Comparison of ENCODE assay signal across 8 cellular contexts in the genomic region with DNA sequence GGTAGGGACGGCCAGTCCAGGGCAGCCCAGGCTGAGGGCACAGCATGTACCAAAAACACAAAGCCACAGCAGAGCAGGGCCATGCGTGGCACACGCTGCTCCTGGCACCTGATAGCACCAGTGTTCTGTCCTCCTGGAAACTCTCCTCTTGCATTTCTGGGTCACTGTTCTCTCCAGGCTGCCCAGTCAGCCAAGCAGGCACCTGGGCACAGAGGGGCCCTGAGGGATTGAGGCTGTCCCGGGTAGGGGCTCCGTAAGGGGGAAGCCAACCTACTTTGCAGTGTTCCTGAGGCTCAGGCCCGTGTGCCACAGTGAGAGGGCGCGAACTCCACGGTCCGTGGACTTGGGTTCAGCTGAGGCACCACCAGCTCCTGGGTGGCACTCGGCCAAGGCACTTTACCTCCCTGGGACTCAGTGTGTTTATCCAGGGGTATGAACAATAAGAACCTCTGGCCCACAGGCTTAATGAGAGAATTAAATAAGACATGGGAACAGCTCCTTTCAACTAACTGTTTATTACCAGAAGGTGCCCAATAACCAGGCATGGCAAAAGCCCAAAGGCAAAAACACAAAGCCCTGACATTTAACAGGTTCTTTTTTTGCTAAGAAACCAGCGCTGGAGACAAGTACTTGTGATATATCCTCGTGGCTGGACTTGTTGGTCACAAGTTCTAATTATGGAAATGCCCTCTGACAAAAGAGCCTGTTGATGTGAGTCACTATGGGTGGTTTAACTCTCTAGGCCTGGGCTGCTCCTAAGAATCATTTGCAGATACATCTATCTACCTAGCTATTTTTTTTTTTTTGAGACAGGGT.
A peak's percentile ranks its signal among the peaks of the same experiment; 100 is the strongest.
DNase-seq lines count a peak whose midpoint lies in the region; ATAC-seq, FAIRE-seq and TF ChIP-seq lines count a peak whose summit lies in the region.
"Not testable (repeated sequence)": the region's sequence is repeated elsewhere in the genome, so short reads cannot be mapped to it uniquely, and the experiment has no call there.

No MANE protein-coding gene starts in this region.

- peak overlapping the region; percentile 46; the same call in 1 of the 2 replicates for H2AFZ ChIP-seq in OCI-LY7 (ENCODE audit: low read length)

- intact Hi-C loops in CD14-positive monocyte (cut with micrococcal nuclease) = loop anchor here in 1 of 2 donors (5.0 kb wide), 2 partner anchors 34 to 69 kb away; a partner anchor contains a TSS
- intact Hi-C loops in OCI-LY7 (cut with micrococcal nuclease; ENCODE audit: unreplicated experiment) = loop anchor here (5.0 kb wide), 1 partner anchor 194 kb away; no protein-coding TSS in a partner anchor
- intact Hi-C loops in activated T-helper 2 cell treated with anti-CD3 and anti-CD28 coated beads, Interferon-gamma antibody, Interleukin-2, Interleukin-4, amounts not matched to agents 10 μg/mL and 5 μg/mL and 100 μg/mL, durations not matched to agents 14 hours and 24 hours and 36 hours (cut with micrococcal nuclease); dendritic cell treated with granulocyte-macrophage colony-stimulating factor and Interleukin-4, amounts not matched to agents 40 ng/mL and 50 ng/mL, for 4 days (cut with micrococcal nuclease); heart left ventricle (cut with DNase I): not testable (repeated sequence)

- peaks cover 69% of the 10 kb centered on the region for H3K4me1 ChIP-seq in OCI-LY7 (ENCODE audit: insufficient read depth, low read length, poor library complexity, severe bottlenecking)
- H3K4me1 ChIP-seq in heart left ventricle = peaks cover 0 to 53% (median 0%) of the 10 kb centered on the region in 12 donors

- not testable (repeated sequence) for H3K9me3 Mint-ChIP-seq in CD14-positive monocyte; activated T-helper 2 cell treated with anti-CD3 and anti-CD28 coated beads, Interferon-gamma antibody, Interleukin-2, Interleukin-4, amounts not matched to agents 10 μg/mL and 5 μg/mL and 100 μg/mL, durations not matched to agents 14 hours and 24 hours and 36 hours; dendritic cell treated with granulocyte-macrophage colony-stimulating factor and Interleukin-4, amounts not matched to agents 40 ng/mL and 50 ng/mL, for 4 days; stimulated activated naive CD8-positive, alpha-beta T cell treated with anti-CD3 and anti-CD28 coated beads, Interleukin-15, Interleukin-2, amounts not matched to agents 100 ng/mL and 50 ng/mL, for 24 hours

- not testable (repeated sequence) for H3K79me2 ChIP-seq in OCI-LY7 (ENCODE audit: insufficient read depth, low read depth, low read length)

- not testable (repeated sequence) for BruUV-seq in OCI-LY7 (replicated peaks; lab: Mats Ljungman, UMichigan)

- not testable (repeated sequence) for H3K27me3 Mint-ChIP-seq in CD14-positive monocyte (ENCODE audit: low read depth in 3 of 3); activated T-helper 2 cell treated with anti-CD3 and anti-CD28 coated beads, Interferon-gamma antibody, Interleukin-2, Interleukin-4, amounts not matched to agents 10 μg/mL and 5 μg/mL and 100 μg/mL, durations not matched to agents 14 hours and 24 hours and 36 hours (ENCODE audit: low read depth); dendritic cell treated with granulocyte-macrophage colony-stimulating factor and Interleukin-4, amounts not matched to agents 40 ng/mL and 50 ng/mL, for 4 days; stimulated activated naive CD8-positive, alpha-beta T cell treated with anti-CD3 and anti-CD28 coated beads, Interleukin-15, Interleukin-2, amounts not matched to agents 100 ng/mL and 50 ng/mL, for 24 hours

- not testable (repeated sequence) for H3K9me2 ChIP-seq in OCI-LY7 (ENCODE audit: insufficient read depth, low read length)

- peak; percentile 65 for DNase-seq in CD14-positive monocyte (ENCODE audit: low spot score)
- DNase-seq in HTR-8/SVneo (ENCODE audit: insufficient read length, low spot score); activated T-helper 2 cell treated with anti-CD3 and anti-CD28 coated beads, Interferon-gamma antibody, Interleukin-2, Interleukin-4, amounts not matched to agents 10 μg/mL and 5 μg/mL and 100 μg/mL, durations not matched to agents 14 hours and 24 hours and 36 hours (ENCODE audit: low spot score): not testable (repeated sequence)
- peak; percentile 55 for DNase-seq in OCI-LY7 (ENCODE audit: low spot score)
- peak in 4 of 5 donors; percentile 37 to 82 (median 76) for DNase-seq in heart left ventricle
- DNase-seq in myocyte (ENCODE audit: low read depth) = peak; percentile 85

- not testable (repeated sequence) for TF ChIP-seq CTCF in CD14-positive monocyte (IDR thresholded peaks at IDR 0.05); OCI-LY7 (conservative IDR thresholded peaks at IDR 0.05; ENCODE audit: low read length); heart left ventricle (IDR thresholded peaks at IDR 0.05)

- CTCF ChIA-PET in OCI-LY7 (lab: Charles Lee; ENCODE audit: unreplicated experiment) = not testable (repeated sequence)

- not testable (repeated sequence) for H3K27me3 ChIP-seq in heart left ventricle

- peak overlapping the region; percentile 95 for H3K27ac ChIP-seq in OCI-LY7 (ENCODE audit: low read depth, low read length, poor library complexity, severe bottlenecking)
- peak overlapping the region; percentile 78 to 95 (median 86) for H3K27ac ChIP-seq in heart left ventricle

- not testable (repeated sequence) for H3K36me3 ChIP-seq in OCI-LY7 (ENCODE audit: insufficient read depth, low read length); heart left ventricle

- POLR2A ChIA-PET in OCI-LY7 (lab: Charles Lee) = interaction anchor here (0.6 to 2.5 kb wide), 8 partner anchors 10 to 47 kb away, joined by 3 to 16 read pairs (median 4); no protein-coding TSS in a partner anchor

- H3K4me1 Mint-ChIP-seq in CD14-positive monocyte = peaks cover 46% of the 10 kb centered on the region
- peaks cover 56% of the 10 kb centered on the region for H3K4me1 Mint-ChIP-seq in activated T-helper 2 cell treated with anti-CD3 and anti-CD28 coated beads, Interferon-gamma antibody, Interleukin-2, Interleukin-4, amounts not matched to agents 10 μg/mL and 5 μg/mL and 100 μg/mL, durations not matched to agents 14 hours and 24 hours and 36 hours (ENCODE audit: low read depth)
- peaks cover 50% of the 10 kb centered on the region for H3K4me1 Mint-ChIP-seq in dendritic cell treated with granulocyte-macrophage colony-stimulating factor and Interleukin-4, amounts not matched to agents 40 ng/mL and 50 ng/mL, for 4 days (ENCODE audit: low read depth)
- peaks cover 72% of the 10 kb centered on the region for H3K4me1 Mint-ChIP-seq in stimulated activated naive CD8-positive, alpha-beta T cell treated with anti-CD3 and anti-CD28 coated beads, Interleukin-15, Interleukin-2, amounts not matched to agents 100 ng/mL and 50 ng/mL, for 24 hours (ENCODE audit: low read depth)

- H3K27ac Mint-ChIP-seq in CD14-positive monocyte = peak overlapping the region in 6 of 7 donors; percentile 81 to 91 (median 86)
- peak overlapping the region; percentile 78 for H3K27ac Mint-ChIP-seq in activated T-helper 2 cell treated with anti-CD3 and anti-CD28 coated beads, Interferon-gamma antibody, Interleukin-2, Interleukin-4, amounts not matched to agents 10 μg/mL and 5 μg/mL and 100 μg/mL, durations not matched to agents 14 hours and 24 hours and 36 hours
- H3K27ac Mint-ChIP-seq in dendritic cell treated with granulocyte-macrophage colony-stimulating factor and Interleukin-4, amounts not matched to agents 40 ng/mL and 50 ng/mL, for 4 days = peak overlapping the region; percentile 45
- peak overlapping the region; percentile 65 for H3K27ac Mint-ChIP-seq in stimulated activated naive CD8-positive, alpha-beta T cell treated with anti-CD3 and anti-CD28 coated beads, Interleukin-15, Interleukin-2, amounts not matched to agents 100 ng/mL and 50 ng/mL, for 24 hours

- H3K4me3 ChIP-seq in OCI-LY7 (ENCODE audit: low read depth, low read length, poor library complexity, severe bottlenecking); heart left ventricle: not testable (repeated sequence)

- 43 to 57% (median 45%) methylated on average over 11 to 13 of the region's 13 CpGs for WGBS in heart left ventricle, 4 donors

- H3K36me3 Mint-ChIP-seq in CD14-positive monocyte; activated T-helper 2 cell treated with anti-CD3 and anti-CD28 coated beads, Interferon-gamma antibody, Interleukin-2, Interleukin-4, amounts not matched to agents 10 μg/mL and 5 μg/mL and 100 μg/mL, durations not matched to agents 14 hours and 24 hours and 36 hours (ENCODE audit: low read depth); dendritic cell treated with granulocyte-macrophage colony-stimulating factor and Interleukin-4, amounts not matched to agents 40 ng/mL and 50 ng/mL, for 4 days (ENCODE audit: low read depth); stimulated activated naive CD8-positive, alpha-beta T cell treated with anti-CD3 and anti-CD28 coated beads, Interleukin-15, Interleukin-2, amounts not matched to agents 100 ng/mL and 50 ng/mL, for 24 hours (ENCODE audit: low read depth): not testable (repeated sequence)

- not testable (repeated sequence) for H3K9me3 ChIP-seq in OCI-LY7 (ENCODE audit: low read length); heart left ventricle

- peak overlapping the region; percentile 30; the same call in 1 of the 2 replicates for H3K4me2 ChIP-seq in OCI-LY7 (ENCODE audit: low read length)

- H4K20me1 ChIP-seq in OCI-LY7 (ENCODE audit: insufficient read depth, low read length) = not testable (repeated sequence)

- H3K4me3 Mint-ChIP-seq in CD14-positive monocyte; dendritic cell treated with granulocyte-macrophage colony-stimulating factor and Interleukin-4, amounts not matched to agents 40 ng/mL and 50 ng/mL, for 4 days: not testable (repeated sequence)
- H3K4me3 Mint-ChIP-seq in activated T-helper 2 cell treated with anti-CD3 and anti-CD28 coated beads, Interferon-gamma antibody, Interleukin-2, Interleukin-4, amounts not matched to agents 10 μg/mL and 5 μg/mL and 100 μg/mL, durations not matched to agents 14 hours and 24 hours and 36 hours (ENCODE audit: low read depth) = peak overlapping the region; percentile 17
- peak overlapping the region; percentile 20 for H3K4me3 Mint-ChIP-seq in stimulated activated naive CD8-positive, alpha-beta T cell treated with anti-CD3 and anti-CD28 coated beads, Interleukin-15, Interleukin-2, amounts not matched to agents 100 ng/mL and 50 ng/mL, for 24 hours

- peak; percentile 58 for FAIRE-seq in HTR-8/SVneo (lab: Jason Lieb, UNC)

- not testable (repeated sequence) for TF ChIP-seq POLR2A in heart left ventricle (IDR thresholded peaks at IDR 0.05)

- peak; percentile 87 to 91 (median 88) for ATAC-seq in heart left ventricle
